ENCODE assay signal across 8 cellular contexts in the genomic region with DNA sequence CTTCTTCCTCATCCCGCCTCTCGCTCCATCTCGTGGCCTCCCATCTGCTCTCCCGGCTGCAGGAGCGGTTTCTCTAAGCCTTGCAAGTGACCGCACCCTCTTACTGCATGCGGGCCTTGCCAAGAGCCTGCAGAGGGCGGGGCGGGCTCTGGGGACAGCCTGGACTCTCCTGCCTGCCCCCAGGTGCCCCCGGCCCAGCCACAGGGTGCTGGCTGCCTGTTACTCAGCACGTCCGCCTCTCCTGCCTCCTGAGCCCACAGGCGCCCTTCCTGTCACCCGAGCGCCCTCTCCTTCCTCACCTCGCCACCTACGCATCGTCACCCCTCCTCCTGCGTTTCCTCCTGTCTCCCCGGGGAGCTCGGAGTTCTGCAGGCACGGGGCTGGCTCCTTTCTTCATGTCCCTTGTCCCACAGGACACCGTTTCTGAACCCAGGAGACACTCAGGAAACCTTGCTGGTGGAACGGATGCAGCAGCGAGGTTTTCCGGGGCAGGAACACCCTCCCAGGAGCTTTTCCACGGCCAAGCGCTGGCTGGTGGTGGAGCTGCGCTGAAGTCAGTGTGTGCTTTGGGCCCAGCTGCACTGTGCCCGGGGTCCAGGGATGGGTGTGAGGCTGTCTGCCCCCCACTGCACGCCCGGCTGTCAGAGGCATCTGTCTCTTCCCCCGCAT. TPM values are rescaled to one million over a fixed set of nuclear protein-coding genes. Genes with fewer than 3 reads are reported as not detected.
DNase-seq lines count a peak whose midpoint lies in the region; ATAC-seq and FAIRE-seq lines count a peak whose summit lies in the region.

No MANE protein-coding gene starts in this region.

- H3K36me3 ChIP-seq in small intestine (ENCODE audit: control insufficient read depth in 2 of 2, insufficient read depth in 2 of 2, low read length in 2 of 2) = no peaks in the 10 kb centered on the region

- H3K4me3 ChIP-seq in small intestine (ENCODE audit: low read depth in 1 of 2, low read length in 2 of 2) = peak overlapping the region; percentile 16 to 41

- H3K9me3 ChIP-seq in small intestine (ENCODE audit: control insufficient read depth, low read depth) = no peaks in the 10 kb centered on the region

- H3K27me3 ChIP-seq in small intestine (ENCODE audit: control insufficient read depth in 2 of 2, insufficient read depth in 2 of 2, low read length in 2 of 2) = no peaks in the 10 kb centered on the region

- FAIRE-seq in small intestine (lab: Jason Lieb, UNC) = no peak

- peaks cover 6 to 17% of the 10 kb centered on the region in 2 donors for H3K4me1 ChIP-seq in small intestine (ENCODE audit: control insufficient read depth in 2 of 2, insufficient read depth in 1 of 2, low read depth in 1 of 2, low read length in 1 of 2)

- ATAC-seq in GM21528 (IDR thresholded peaks at IDR 0.05; ENCODE audit: low FRiP score, unreplicated experiment) = peak; percentile 63

- peak overlapping the region; percentile 82 to 91 for H3K27ac ChIP-seq in small intestine (ENCODE audit: low read depth in 1 of 2, low read length in 1 of 2)

- 27 to 38% (median 36%) methylated on average over 31 to 33 of the region's 33 CpGs for WGBS in small intestine, 3 donors

- DNase-seq in DMS 273 (lab: John Stamatoyannopoulos, UW; ENCODE audit: unreplicated experiment) (peak; percentile 95), NCI-H1694 (lab: John Stamatoyannopoulos, UW) (peak; percentile 54), fibroblast of the conjunctiva (ENCODE audit: low read depth) (peak; percentile 40), small intestine (peak; percentile 92), NCI-H510A treated with DMSO at 0.1 percent for 48 hours (lab: John Stamatoyannopoulos, UW) (no peak), HK-2 (ENCODE audit: unreplicated experiment) (no peak)
- DNase-seq in activated CD8-positive, alpha-beta memory T cell treated with anti-CD3 and anti-CD28 coated beads for 48 hours (ENCODE audit: low read depth in 2 of 3, low spot score in 2 of 3) = peak; percentile 48 to 60 (median 52)

RNA-seq across cellular contexts. Expression of a gene that starts 28.5 kb away (rescaled TPM):
- 100 to 1,000 TPM in 1 of 3 donors, 10 to 100 TPM in 2; 82.3 to 142 (median 98.4) TPM for polyA plus RNA-seq in small intestine

Comparison
In these comparisons a context has a peak if more than half of its experiments do, and no peak if none do; other contexts are left out.
1. DNase-seq: peak in DMS 273 (single experiment), NCI-H1694 (single experiment), activated CD8-positive, alpha-beta memory T cell treated with anti-CD3 and anti-CD28 coated beads for 48 hours (3 of 3), fibroblast of the conjunctiva (single experiment) and small intestine (single experiment); none in NCI-H510A treated with DMSO at 0.1 percent for 48 hours (single experiment) and HK-2 (single experiment).